14 cellular contexts compared by ENCODE assay signal in genomic region chr7:17521437-17521836, GRCh38.
A peak's percentile ranks its signal among the peaks of the same experiment; 100 is the strongest.
DNase-seq lines count a peak whose midpoint lies in the region; ATAC-seq and TF ChIP-seq lines count a peak whose summit lies in the region.
"Had no signal": no experiment of that assay in that cellular context is flagged by ENCODE, and none has a peak within 500 bp of the region (broad histone marks: within the 10 kb centered on the region; RNA-seq: fewer than 3 reads in every experiment).

No MANE protein-coding gene starts in this region.

- POLR2A ChIA-PET in A673 (lab: Charles Lee; ENCODE audit: low non-redundant PET): no interaction called here

- H3K9me3 ChIP-seq in A673 (ENCODE audit: low read depth, low read length, poor library complexity, severe bottlenecking): no peaks in the 10 kb centered on the region
- H3K9me3 ChIP-seq in left lung: no peaks in the 10 kb centered on the region

- CTCF ChIA-PET in A673 (lab: Charles Lee): interaction anchor here (0.6 kb wide), 1 partner anchor 85 kb away, joined by 3 read pairs; no protein-coding TSS in a partner anchor

- no peaks in the 10 kb centered on the region for H3K4me1 ChIP-seq in A673 (ENCODE audit: insufficient read depth, low read length, poor library complexity, severe bottlenecking)
- peaks cover 13 to 26% of the 10 kb centered on the region in 2 donors for H3K4me1 ChIP-seq in left lung

- H3K36me3 ChIP-seq in A673 (ENCODE audit: insufficient read depth, low read length, poor library complexity, severe bottlenecking): no peaks in the 10 kb centered on the region
- H3K36me3 ChIP-seq in left lung: no peaks in the 10 kb centered on the region

- peaks cover 8% of the 10 kb centered on the region for H3K9me3 Mint-ChIP-seq in type B pancreatic cell
- H3K9me3 Mint-ChIP-seq: activated T-helper 2 cell treated with anti-CD3 and anti-CD28 coated beads, Interferon-gamma antibody, Interleukin-2, Interleukin-4, amounts not matched to agents 10 μg/mL and 5 μg/mL and 100 μg/mL, durations not matched to agents 14 hours and 24 hours and 36 hours; endodermal cell; stimulated activated naive B cell treated with anti-CD40 and anti-IgM and Interleukin-4, amounts not matched to agents 10 μg/mL and 1 μg/mL and 100 μg/mL, for 72 hours had no signal

- no peaks in the 10 kb centered on the region for H3K27me3 Mint-ChIP-seq in type B pancreatic cell
- H3K27me3 Mint-ChIP-seq: stimulated activated naive B cell treated with anti-CD40 and anti-IgM and Interleukin-4, amounts not matched to agents 10 μg/mL and 1 μg/mL and 100 μg/mL, for 72 hours had no signal

- TF ChIP-seq CTCF in A673 (conservative IDR thresholded peaks at IDR 0.05; ENCODE audit: low read depth, low read length) (no peak), choroid plexus epithelial cell (conservative IDR thresholded peaks at IDR 0.05; ENCODE audit: low read depth, low read length) (no peak), left lung (IDR thresholded peaks at IDR 0.05) (no peak), type B pancreatic cell (conservative IDR thresholded peaks at IDR 0.05) (no peak)

- no peak for ATAC-seq in left lung
- ATAC-seq in GM19452 (IDR thresholded peaks at IDR 0.05; ENCODE audit: unreplicated experiment): no peak
- no peak for ATAC-seq in HG02981 (IDR thresholded peaks at IDR 0.05; ENCODE audit: unreplicated experiment)
- no peak for ATAC-seq in GM18870 (IDR thresholded peaks at IDR 0.05; ENCODE audit: unreplicated experiment)
- ATAC-seq: left lobe of liver; stimulated activated naive B cell treated with anti-CD40 and anti-IgM and Interleukin-4, amounts not matched to agents 10 μg/mL and 1 μg/mL and 100 μg/mL, for 72 hours had no signal

- H3K27me3 ChIP-seq in A673 (replicated peaks; ENCODE audit: insufficient read depth, low read depth, low read length, poor library complexity) (no peaks in the 10 kb centered on the region), left lung (no peaks in the 10 kb centered on the region)

- H3K4me3 ChIP-seq in A673 (ENCODE audit: low read depth, low read length, poor library complexity, severe bottlenecking) (no peak overlapping the region), choroid plexus epithelial cell (ENCODE audit: low read depth, low read length) (no peak overlapping the region), left lung (no peak overlapping the region)

- BruUV-seq in A673 (replicated peaks; lab: Mats Ljungman, UMichigan): no TSS peak

- intact Hi-C loops in A673 (cut with micrococcal nuclease; ENCODE audit: unreplicated experiment): no loop called here
- intact Hi-C loops in left lung (cut with DNase I): no loop called here

- no peaks in the 10 kb centered on the region for H3K36me3 Mint-ChIP-seq in type B pancreatic cell
- H3K36me3 Mint-ChIP-seq: stimulated activated naive B cell treated with anti-CD40 and anti-IgM and Interleukin-4, amounts not matched to agents 10 μg/mL and 1 μg/mL and 100 μg/mL, for 72 hours had no signal

- DNase-seq in A673 (ENCODE audit: low spot score) (peak; percentile 24), M059J (ENCODE audit: low read depth) (peak; percentile 85), choroid plexus epithelial cell (ENCODE audit: low read depth) (peak; percentile 92), left lung (no peak), type B pancreatic cell (ENCODE audit: extremely low spot score, unreplicated experiment) (no peak)
- DNase-seq: C1 segment of cervical spinal cord; endodermal cell; NCI-H510A; stimulated activated naive B cell treated with anti-CD40 and anti-IgM and Interleukin-4, amounts not matched to agents 10 μg/mL and 1 μg/mL and 100 μg/mL, for 72 hours had no signal

- no peak overlapping the region for H3K27ac Mint-ChIP-seq in type B pancreatic cell
- H3K27ac Mint-ChIP-seq: activated T-helper 2 cell treated with anti-CD3 and anti-CD28 coated beads, Interferon-gamma antibody, Interleukin-2, Interleukin-4, amounts not matched to agents 10 μg/mL and 5 μg/mL and 100 μg/mL, durations not matched to agents 14 hours and 24 hours and 36 hours; endodermal cell; stimulated activated naive B cell treated with anti-CD40 and anti-IgM and Interleukin-4, amounts not matched to agents 10 μg/mL and 1 μg/mL and 100 μg/mL, for 72 hours had no signal

- peaks cover 7% of the 10 kb centered on the region for H3K4me1 Mint-ChIP-seq in type B pancreatic cell (ENCODE audit: unreplicated experiment)
- H3K4me1 Mint-ChIP-seq: endodermal cell; stimulated activated naive B cell treated with anti-CD40 and anti-IgM and Interleukin-4, amounts not matched to agents 10 μg/mL and 1 μg/mL and 100 μg/mL, for 72 hours had no signal

- H3K27ac ChIP-seq in A673 (ENCODE audit: low read depth, low read length, poor library complexity, severe bottlenecking) (no peak overlapping the region), left lung (peak overlapping the region; percentile 3 to 54)

- H3K4me3 Mint-ChIP-seq in type B pancreatic cell: no peak overlapping the region
- H3K4me3 Mint-ChIP-seq: endodermal cell; stimulated activated naive B cell treated with anti-CD40 and anti-IgM and Interleukin-4, amounts not matched to agents 10 μg/mL and 1 μg/mL and 100 μg/mL, for 72 hours had no signal

Comparison
In these comparisons a context has a peak if more than half of its experiments do, and no peak if none do; other contexts are left out.
1. DNase-seq: peak in A673 (single experiment), M059J (single experiment) and choroid plexus epithelial cell (single experiment); none in left lung (0 of 2) and type B pancreatic cell (single experiment).